24 cellular contexts compared by ENCODE assay signal in the genomic region with DNA sequence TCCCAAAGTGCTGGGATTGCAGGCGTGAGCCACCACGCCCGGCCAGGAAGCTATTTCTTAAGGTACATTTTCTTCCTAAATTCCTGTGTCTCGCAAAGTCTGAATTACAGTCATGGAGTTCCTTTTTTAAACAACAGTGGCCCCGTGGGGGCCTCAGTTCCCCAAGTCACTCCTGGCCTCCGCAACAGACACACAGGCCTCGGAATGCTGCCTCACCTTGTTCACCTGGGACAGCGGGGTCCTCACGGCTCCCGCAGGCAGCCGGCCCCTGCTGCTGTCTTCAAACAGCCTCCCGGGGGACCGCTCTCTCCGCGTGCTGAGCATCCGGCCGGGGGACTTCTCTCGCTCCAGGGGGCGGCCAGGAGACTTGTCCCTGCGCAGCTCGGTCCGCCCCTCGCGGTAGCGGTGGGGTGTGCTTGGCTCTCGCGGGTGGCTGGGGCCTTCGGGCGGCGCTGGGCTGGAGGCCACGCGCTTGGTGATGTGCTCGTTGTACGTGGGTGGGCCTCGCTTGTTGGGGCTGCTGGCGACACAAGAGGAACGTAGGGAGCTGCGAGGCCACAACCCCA. TPM values are rescaled to one million over a fixed set of nuclear protein-coding genes. Genes with fewer than 3 reads are reported as not detected.
A peak's percentile ranks its signal among the peaks of the same experiment; 100 is the strongest.
DNase-seq lines count a peak whose midpoint lies in the region; ATAC-seq and TF ChIP-seq lines count a peak whose summit lies in the region.
"Had no signal": no experiment of that assay in that cellular context is flagged by ENCODE, and none has a peak within 500 bp of the region (broad histone marks: within the 10 kb centered on the region; RNA-seq: fewer than 3 reads in every experiment).

No MANE protein-coding gene starts in this region.

- H3K27ac ChIP-seq in angular gyrus (ENCODE audit: low read depth, low read length) (peak overlapping the region; percentile 11), dorsolateral prefrontal cortex (peak overlapping the region in 40 of 59 donors; percentile 3 to 87 (median 52)), temporal lobe (ENCODE audit: low read depth, low read length) (peak overlapping the region; percentile 36)
- H3K27ac ChIP-seq: A549; BLaER1 treated with 17β-estradiol and CSF1 and Interleukin-3, amounts not matched to agents 10 nM and 100 nM had no signal

- H3K9me3 Mint-ChIP-seq in activated CD4-positive, alpha-beta memory T cell treated with anti-CD3 and anti-CD28 coated beads, Interleukin-2, amount 10 ng/mL, durations not matched to agents 7 days and 5 days: no peaks in the 10 kb centered on the region
- H3K9me3 Mint-ChIP-seq: CD14-positive monocyte; CD4-positive, alpha-beta T cell; CD8-positive, alpha-beta memory T cell; HFFc6 had no signal

- ATAC-seq in T-helper 17 cell (no peak), HG03457 (IDR thresholded peaks at IDR 0.05; ENCODE audit: unreplicated experiment) (no peak), HG03280 (IDR thresholded peaks at IDR 0.05; ENCODE audit: unreplicated experiment) (no peak)
- ATAC-seq: A549, GM12878 had no signal

- no peaks in the 10 kb centered on the region for H3K9me3 ChIP-seq in T-helper 17 cell (ENCODE audit: control insufficient read depth, low read length, poor library complexity, severe bottlenecking)
- H3K9me3 ChIP-seq: A549; BE2C; BLaER1 treated with 17β-estradiol and CSF1 and Interleukin-3, amounts not matched to agents 10 nM and 100 nM; HAP-1 had no signal

- H3K27me3 ChIP-seq in dorsolateral prefrontal cortex: no peaks in the 10 kb centered on the region
- H3K27me3 ChIP-seq: BE2C; BLaER1 treated with 17β-estradiol and CSF1 and Interleukin-3, amounts not matched to agents 10 nM and 100 nM had no signal

- H3K4me3 Mint-ChIP-seq in T-helper 17 cell: no peak overlapping the region
- no peak overlapping the region for H3K4me3 Mint-ChIP-seq in activated CD4-positive, alpha-beta memory T cell treated with anti-CD3 and anti-CD28 coated beads, Interleukin-2, amount 10 ng/mL, durations not matched to agents 7 days and 5 days
- H3K4me3 Mint-ChIP-seq: CD14-positive monocyte; CD4-positive, alpha-beta T cell; CD8-positive, alpha-beta memory T cell; HFFc6 had no signal

- no peak overlapping the region for H3K4me3 ChIP-seq in dorsolateral prefrontal cortex
- H3K4me3 ChIP-seq: A549; BLaER1 treated with 17β-estradiol and CSF1 and Interleukin-3, amounts not matched to agents 10 nM and 100 nM; GM12878; HAP-1 had no signal

- no peak for DNase-seq in T-helper 17 cell
- DNase-seq in dorsolateral prefrontal cortex: no peak
- no peak for DNase-seq in activated CD4-positive, alpha-beta memory T cell treated with anti-CD3 and anti-CD28 coated beads, Interleukin-2, amount 10 ng/mL, durations not matched to agents 7 days and 5 days
- DNase-seq: 8988T; ACHN; AML-193; BE2C; CD4-positive, alpha-beta T cell; CD8-positive, alpha-beta memory T cell; DMS 273 treated with DMSO at 0.1 percent for 48 hours; DMS79; EL; GDM1; GOT3; HFFc6 had no signal

- peak overlapping the region; percentile 24 for H3K27ac Mint-ChIP-seq in T-helper 17 cell
- H3K27ac Mint-ChIP-seq in activated CD4-positive, alpha-beta memory T cell treated with anti-CD3 and anti-CD28 coated beads, Interleukin-2, amount 10 ng/mL, durations not matched to agents 7 days and 5 days: no peak overlapping the region
- H3K27ac Mint-ChIP-seq: CD4-positive, alpha-beta T cell; HFFc6 had no signal

- intact Hi-C loops in dorsolateral prefrontal cortex (cut with DNase I): no loop called here

- CTCF ChIA-PET in activated CD4-positive, alpha-beta memory T cell treated with anti-CD3 and anti-CD28 coated beads, Interleukin-2, amount 10 ng/mL, durations not matched to agents 7 days and 5 days (lab: Charles Lee): no interaction called here

- H3K36me3 Mint-ChIP-seq in T-helper 17 cell (ENCODE audit: low read depth): no peaks in the 10 kb centered on the region
- H3K36me3 Mint-ChIP-seq in activated CD4-positive, alpha-beta memory T cell treated with anti-CD3 and anti-CD28 coated beads, Interleukin-2, amount 10 ng/mL, durations not matched to agents 7 days and 5 days (ENCODE audit: low read depth): peaks cover 62% of the 10 kb centered on the region
- H3K36me3 Mint-ChIP-seq: CD8-positive, alpha-beta memory T cell had no signal

- no peaks in the 10 kb centered on the region for H3K27me3 Mint-ChIP-seq in T-helper 17 cell
- H3K27me3 Mint-ChIP-seq in activated CD4-positive, alpha-beta memory T cell treated with anti-CD3 and anti-CD28 coated beads, Interleukin-2, amount 10 ng/mL, durations not matched to agents 7 days and 5 days: no peaks in the 10 kb centered on the region
- H3K27me3 Mint-ChIP-seq: CD4-positive, alpha-beta T cell; CD8-positive, alpha-beta memory T cell had no signal

- POLR2A ChIA-PET in activated CD4-positive, alpha-beta memory T cell treated with anti-CD3 and anti-CD28 coated beads, Interleukin-2, amount 10 ng/mL, durations not matched to agents 7 days and 5 days (lab: Charles Lee): interaction anchor here (0.6 kb wide), 2 partner anchors 10 to 66 kb away, joined by 3 to 4 read pairs; no protein-coding TSS in a partner anchor

- TF ChIP-seq CTCF in dorsolateral prefrontal cortex (IDR thresholded peaks at IDR 0.05 in 54 of 56, conservative IDR thresholded peaks at IDR 0.05 in 2 of 56; ENCODE audit: low read depth in 1 of 56, partially characterized antibody in 56 of 56): no peak

- H3K4me1 Mint-ChIP-seq in T-helper 17 cell: peaks cover 2% of the 10 kb centered on the region
- no peaks in the 10 kb centered on the region for H3K4me1 Mint-ChIP-seq in activated CD4-positive, alpha-beta memory T cell treated with anti-CD3 and anti-CD28 coated beads, Interleukin-2, amount 10 ng/mL, durations not matched to agents 7 days and 5 days
- H3K4me1 Mint-ChIP-seq: CD8-positive, alpha-beta memory T cell had no signal

RNA-seq across cellular contexts. Expression of gene PRKAB1, which starts 22.1 kb away (rescaled TPM):
- total RNA-seq in T-helper 17 cell (10 to 100 TPM; 20.4 to 28.2 TPM), dorsolateral prefrontal cortex (10 to 100 TPM; 17.0 to 44.5 (median 30.2) TPM), temporal lobe (14.0 TPM)
- total RNA-seq in activated CD4-positive, alpha-beta memory T cell treated with anti-CD3 and anti-CD28 coated beads, Interleukin-2, amount 10 ng/mL, durations not matched to agents 7 days and 5 days: 10 to 100 TPM; 37.5 to 39.8 TPM
